Comparison of ENCODE assay signal across 13 cellular contexts in genomic region chr11:69721745-69722144, GRCh38. TPM values are rescaled to one million over a fixed set of nuclear protein-coding genes. Genes with fewer than 3 reads are reported as not detected.
DNase-seq lines count a peak whose midpoint lies in the region; ATAC-seq and TF ChIP-seq lines count a peak whose summit lies in the region.
"Had no signal": no experiment of that assay in that cellular context is flagged by ENCODE, and none has a peak within 500 bp of the region (broad histone marks: within the 10 kb centered on the region; RNA-seq: fewer than 3 reads in every experiment).

No MANE protein-coding gene starts in this region.

- POLR2A ChIA-PET in HEK293T (lab: Yijun Ruan, JAX): no interaction called here

- peak; percentile 14 for TF ChIP-seq CTCF in HFF-Myc (IDR thresholded peaks at IDR 0.05; ENCODE audit: low read depth, low read length, missing control alignments)

- ATAC-seq in left lobe of liver: peak; percentile 86
- ATAC-seq in GM21528 (IDR thresholded peaks at IDR 0.05; ENCODE audit: low FRiP score, unreplicated experiment): no peak
- ATAC-seq in HG03521 (IDR thresholded peaks at IDR 0.05; ENCODE audit: unreplicated experiment): no peak

- DNase-seq in COLO668 (lab: John Stamatoyannopoulos, UW; ENCODE audit: unreplicated experiment) (peak; percentile 20), HFF-Myc (ENCODE audit: extremely low read depth, low read depth) (no peak), SW480 (ENCODE audit: low spot score) (peak; percentile 80), left lobe of liver (ENCODE audit: low spot score) (no peak), T-helper 1 cell (no peak), HEK293T (ENCODE audit: extremely low spot score) (no peak)
- DNase-seq: activated T-cell treated with anti-CD3 and anti-CD28 coated beads for 4 hours; NCI-H226; stimulated activated CD4-positive, alpha-beta T cell treated with anti-CD3 and anti-CD28 coated beads, Interleukin-1b, Interleukin-23, amount 100 ng/mL, for 48 hours had no signal

- no peak overlapping the region for H3K4me3 ChIP-seq in HFF-Myc (replicated peaks; ENCODE audit: low read depth, low read length)

- CTCF ChIA-PET in HEK293T (lab: Yijun Ruan, JAX): no interaction called here

TF ChIP-seq in HEK293T, 16 proteins besides CTCF, POLR2A, EP300 and RAD21:
- TF ChIP-seq FOXK2 (IDR thresholded peaks at IDR 0.05) (no peak), ZNF384 (IDR thresholded peaks at IDR 0.05) (no peak), ELF4 (IDR thresholded peaks at IDR 0.05) (no peak), L3MBTL2 (conservative IDR thresholded peaks at IDR 0.05) (no peak), TARDBP (IDR thresholded peaks at IDR 0.05) (no peak), FOXM1 (IDR thresholded peaks at IDR 0.05; ENCODE audit: borderline replicate concordance) (no peak)
TF ChIP-seq in HEK293T: peak in this region for 0.

RNA-seq across cellular contexts. Expression of gene FGF19, which starts 17.9 kb away (rescaled TPM):
- total RNA-seq in left lobe of liver: 0.15 TPM
- total RNA-seq: cardiac septum, glomerular endothelial cell had no signal

RNA-seq across cellular contexts. Expression of gene LTO1, which starts 46.6 kb away (rescaled TPM):
- total RNA-seq in left lobe of liver: 7.6 TPM

RNA-seq across cellular contexts. Expression of gene FGF4, which starts 53.4 kb away (rescaled TPM):
- total RNA-seq in left lobe of liver: not detected
- total RNA-seq: cardiac septum, glomerular endothelial cell had no signal

Comparison
In these comparisons a context has a peak if more than half of its experiments do, and no peak if none do; other contexts are left out.
1. DNase-seq: peak in COLO668 (single experiment) and SW480 (single experiment); none in HFF-Myc (single experiment), left lobe of liver (single experiment), T-helper 1 cell (0 of 5) and HEK293T (single experiment).